12 cellular contexts compared by ENCODE assay signal in the genomic region with DNA sequence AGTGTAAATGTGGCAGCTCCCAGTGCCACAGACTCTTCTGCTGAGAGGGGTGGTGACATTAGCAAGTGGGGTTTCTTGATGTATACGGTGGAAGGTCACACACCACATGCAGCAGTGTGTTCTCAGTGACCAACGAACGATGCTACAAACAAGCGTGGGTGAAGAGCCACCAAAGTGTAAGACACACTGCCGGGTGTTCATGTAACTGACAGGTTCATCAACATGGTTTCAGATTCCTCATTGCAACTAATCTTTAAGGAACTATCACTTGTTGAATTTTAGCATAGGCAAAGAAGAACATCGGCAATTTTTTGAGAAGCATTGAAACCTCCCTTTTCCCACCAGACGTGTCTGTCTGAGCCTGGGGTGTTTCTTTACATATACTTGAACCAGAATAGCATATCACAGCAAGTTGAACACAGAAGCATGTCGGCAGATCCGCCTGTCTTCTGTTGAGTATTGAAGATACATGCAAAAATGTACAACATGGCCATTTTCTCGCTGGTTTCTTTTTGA. TPM values are rescaled to one million over a fixed set of nuclear protein-coding genes. Genes with fewer than 3 reads are reported as not detected.
DNase-seq lines count a peak whose midpoint lies in the region; ATAC-seq and TF ChIP-seq lines count a peak whose summit lies in the region.
"Had no signal": no experiment of that assay in that cellular context is flagged by ENCODE, and none has a peak within 500 bp of the region (broad histone marks: within the 10 kb centered on the region; RNA-seq: fewer than 3 reads in every experiment).

No MANE protein-coding gene starts in this region.

- H3K36me3 Mint-ChIP-seq in CD8-positive, alpha-beta T cell: peaks cover 51% of the 10 kb centered on the region
- H3K36me3 Mint-ChIP-seq in activated CD8-positive, alpha-beta memory T cell treated with anti-CD3 and anti-CD28 coated beads, Interleukin-2, amount 10 ng/mL, durations not matched to agents 7 days and 5 days: peaks cover 53% of the 10 kb centered on the region

- H3K4me1 Mint-ChIP-seq in CD8-positive, alpha-beta T cell (ENCODE audit: low read depth): peaks cover 87% of the 10 kb centered on the region
- H3K4me1 Mint-ChIP-seq in activated CD8-positive, alpha-beta memory T cell treated with anti-CD3 and anti-CD28 coated beads, Interleukin-2, amount 10 ng/mL, durations not matched to agents 7 days and 5 days: peaks cover 82% of the 10 kb centered on the region
- H3K4me1 Mint-ChIP-seq: neural progenitor cell had no signal

- in situ Hi-C loops in G401 (cut with HindIII; ENCODE audit: low sequenced_read_pairs): no loop called here

- peak overlapping the region; percentile 83 for H3K4me3 Mint-ChIP-seq in CD8-positive, alpha-beta T cell
- H3K4me3 Mint-ChIP-seq in activated CD8-positive, alpha-beta memory T cell treated with anti-CD3 and anti-CD28 coated beads, Interleukin-2, amount 10 ng/mL, durations not matched to agents 7 days and 5 days: peak overlapping the region; percentile 80
- H3K4me3 Mint-ChIP-seq: neural progenitor cell had no signal

- no peak for ATAC-seq in CD8-positive, alpha-beta T cell
- ATAC-seq in GM21619 (IDR thresholded peaks at IDR 0.05; ENCODE audit: unreplicated experiment) (peak; percentile 26), mucosa of descending colon (peak; percentile 12), HG02852 (IDR thresholded peaks at IDR 0.05; ENCODE audit: unreplicated experiment) (no peak)
- no peak for ATAC-seq in activated CD8-positive, alpha-beta memory T cell treated with anti-CD3 and anti-CD28 coated beads, Interleukin-2, amount 10 ng/mL, durations not matched to agents 7 days and 5 days

- H3K36me3 ChIP-seq in CD8-positive, alpha-beta T cell (ENCODE audit: insufficient read depth, low read length): no peaks in the 10 kb centered on the region
- H3K36me3 ChIP-seq in mucosa of descending colon (ENCODE audit: low read depth): no peaks in the 10 kb centered on the region
- H3K36me3 ChIP-seq in SJCRH30: peaks cover 18% of the 10 kb centered on the region
- H3K36me3 ChIP-seq: neural progenitor cell had no signal

- intact Hi-C loops in CD8-positive, alpha-beta T cell (cut with DNase I, micrococcal nuclease): no loop called here
- intact Hi-C loops in mucosa of descending colon (cut with DNase I, micrococcal nuclease): no loop called here

- peak overlapping the region; percentile 17 for H3K4me3 ChIP-seq in CD8-positive, alpha-beta T cell (ENCODE audit: low read depth, low read length)
- H3K4me3 ChIP-seq in mucosa of descending colon (no peak overlapping the region), SJCRH30 (no peak overlapping the region)
- H3K4me3 ChIP-seq: neural progenitor cell had no signal

- no peaks in the 10 kb centered on the region for H3K27me3 ChIP-seq in CD8-positive, alpha-beta T cell (ENCODE audit: insufficient read depth, low read length)
- no peaks in the 10 kb centered on the region for H3K27me3 ChIP-seq in SJCRH30
- H3K27me3 ChIP-seq: neural progenitor cell had no signal

- POLR2A ChIA-PET in CD8-positive, alpha-beta T cell (lab: Charles Lee): interaction anchor here (0.8 to 5.2 kb wide), 12 partner anchors 11 to 1753 kb away, joined by 3 to 103 read pairs (median 6); no protein-coding TSS in a partner anchor

- no peaks in the 10 kb centered on the region for H3K9me3 Mint-ChIP-seq in CD8-positive, alpha-beta T cell
- no peaks in the 10 kb centered on the region for H3K9me3 Mint-ChIP-seq in activated CD8-positive, alpha-beta memory T cell treated with anti-CD3 and anti-CD28 coated beads, Interleukin-2, amount 10 ng/mL, durations not matched to agents 7 days and 5 days (ENCODE audit: low read depth)

- peaks cover 80% of the 10 kb centered on the region for H3K4me1 ChIP-seq in CD8-positive, alpha-beta T cell (ENCODE audit: insufficient read depth, low read length)
- H3K4me1 ChIP-seq in mucosa of descending colon (ENCODE audit: low read depth) (no peaks in the 10 kb centered on the region), SJCRH30 (no peaks in the 10 kb centered on the region)
- H3K4me1 ChIP-seq: Caco-2, neural progenitor cell had no signal

- CTCF ChIA-PET in CD8-positive, alpha-beta T cell (lab: Charles Lee): interaction anchor here (0.7 to 3.9 kb wide), 3 partner anchors 10 to 276 kb away, joined by 3 to 29 read pairs (median 3); no protein-coding TSS in a partner anchor
- CTCF ChIA-PET in activated CD8-positive, alpha-beta memory T cell treated with anti-CD3 and anti-CD28 coated beads, Interleukin-2, amount 10 ng/mL, durations not matched to agents 7 days and 5 days (lab: Charles Lee): interaction anchor here (0.9 to 3.2 kb wide), 3 partner anchors 11 to 114 kb away, joined by 5 to 15 read pairs (median 8); no protein-coding TSS in a partner anchor

- H3K9me3 ChIP-seq in CD8-positive, alpha-beta T cell (ENCODE audit: low read length): no peaks in the 10 kb centered on the region
- H3K9me3 ChIP-seq in mucosa of descending colon (no peaks in the 10 kb centered on the region), SJCRH30 (replicated peaks) (no peaks in the 10 kb centered on the region)
- H3K9me3 ChIP-seq: Caco-2 had no signal

- peak in 5 of 7 experiments; percentile 25 to 69 (median 50) for DNase-seq in CD8-positive, alpha-beta T cell
- peak; percentile 75 for DNase-seq in activated CD8-positive, alpha-beta memory T cell treated with anti-CD3 and anti-CD28 coated beads, Interleukin-2, amount 10 ng/mL, durations not matched to agents 7 days and 5 days
- DNase-seq in mucosa of descending colon: no peak
- DNase-seq in SJCRH30: no peak
- DNase-seq in G401 (ENCODE audit: low spot score): no peak
- no peak for DNase-seq in mesenteric fat pad (ENCODE audit: low spot score)
- DNase-seq: Caco-2, NCI-H2081 treated with DMSO at 0.1 percent for 48 hours, SIG-M5 had no signal

- peak overlapping the region; percentile 82 for H3K27ac ChIP-seq in CD8-positive, alpha-beta T cell (ENCODE audit: low read depth, low read length)
- no peak overlapping the region for H3K27ac ChIP-seq in SJCRH30
- H3K27ac ChIP-seq: neural progenitor cell had no signal

- peak overlapping the region; percentile 100 for H3K27ac Mint-ChIP-seq in CD8-positive, alpha-beta T cell
- H3K27ac Mint-ChIP-seq in activated CD8-positive, alpha-beta memory T cell treated with anti-CD3 and anti-CD28 coated beads, Interleukin-2, amount 10 ng/mL, durations not matched to agents 7 days and 5 days: peak overlapping the region; percentile 99
- H3K27ac Mint-ChIP-seq: neural progenitor cell had no signal

- TF ChIP-seq CTCF in CD8-positive, alpha-beta T cell (IDR thresholded peaks at IDR 0.05): no peak
- TF ChIP-seq CTCF in mucosa of descending colon (IDR thresholded peaks at IDR 0.05): no peak

- H3K27me3 Mint-ChIP-seq in CD8-positive, alpha-beta T cell (ENCODE audit: low read depth): no peaks in the 10 kb centered on the region
- no peaks in the 10 kb centered on the region for H3K27me3 Mint-ChIP-seq in activated CD8-positive, alpha-beta memory T cell treated with anti-CD3 and anti-CD28 coated beads, Interleukin-2, amount 10 ng/mL, durations not matched to agents 7 days and 5 days

RNA-seq across cellular contexts. Expression of gene PPP2R5C, which starts 58.8 kb away (rescaled TPM):
- 100 to 1,000 TPM; 557 to 560 TPM for total RNA-seq in CD8-positive, alpha-beta T cell
- 100 to 1,000 TPM; 213 to 234 TPM for total RNA-seq in activated CD8-positive, alpha-beta memory T cell treated with anti-CD3 and anti-CD28 coated beads, Interleukin-2, amount 10 ng/mL, durations not matched to agents 7 days and 5 days
- total RNA-seq in mucosa of descending colon (100 to 1,000 TPM; 131 to 173 (median 160) TPM), mesenteric fat pad (124 TPM)
- 138 and 161 TPM in 2 replicates for total RNA-seq in SJCRH30 (2014; rRNA removed; shearing (Covaris generic))
- total RNA-seq in G401 (2014; rRNA removed; shearing (Covaris generic)): 93.7 and 118 TPM in 2 replicates

Comparison
In these comparisons a context has a peak if more than half of its experiments do, and no peak if none do; other contexts are left out.
1. ATAC-seq: peak in GM21619 (single experiment) and mucosa of descending colon (single experiment); none in CD8-positive, alpha-beta T cell (single experiment), activated CD8-positive, alpha-beta memory T cell treated with anti-CD3 and anti-CD28 coated beads, Interleukin-2, amount 10 ng/mL, durations not matched to agents 7 days and 5 days (single experiment) and HG02852 (single experiment).
2. DNase-seq: peak in CD8-positive, alpha-beta T cell (5 of 7) and activated CD8-positive, alpha-beta memory T cell treated with anti-CD3 and anti-CD28 coated beads, Interleukin-2, amount 10 ng/mL, durations not matched to agents 7 days and 5 days (single experiment); none in mucosa of descending colon (0 of 3), SJCRH30 (0 of 2), G401 (single experiment) and mesenteric fat pad (single experiment).